ENCODE assay signal across 10 cellular contexts in genomic region chr15:96337991-96338771, GRCh38. TPM values are rescaled to one million over a fixed set of nuclear protein-coding genes. Genes with fewer than 3 reads are reported as not detected.
A peak's percentile ranks its signal among the peaks of the same experiment; 100 is the strongest.
DNase-seq lines count a peak whose midpoint lies in the region; ATAC-seq, FAIRE-seq and TF ChIP-seq lines count a peak whose summit lies in the region.
"Had no signal": no experiment of that assay in that cellular context is flagged by ENCODE, and none has a peak within 500 bp of the region (broad histone marks: within the 10 kb centered on the region; RNA-seq: fewer than 3 reads in every experiment).

No MANE protein-coding gene starts in this region.

- H3K9me3 Mint-ChIP-seq in WTC11, result no peaks in the 10 kb centered on the region

- H3K36me3 ChIP-seq in ACC112 (ENCODE audit: insufficient read depth, low read length) (peaks cover 56% of the 10 kb centered on the region), endothelial cell of umbilical vein (ENCODE audit: control insufficient read depth in 2 of 2, extremely low read depth in 1 of 2, insufficient read depth in 2 of 2, low read length in 2 of 2) (peaks cover 34 to 47% of the 10 kb centered on the region in 2 experiments), osteoblast (ENCODE audit: insufficient read depth, low read length) (peaks cover 46% of the 10 kb centered on the region)

- H3K4me1 Mint-ChIP-seq in WTC11, result peaks cover 82% of the 10 kb centered on the region

- no peak overlapping the region for H3K27ac Mint-ChIP-seq in WTC11
- H3K27ac Mint-ChIP-seq: activated CD4-positive, alpha-beta T cell treated with anti-CD3 and anti-CD28 coated beads for 36 hours had no signal

- TF ChIP-seq CTCF in LNCaP clone FGC (IDR thresholded peaks at IDR 0.05; ENCODE audit: control insufficient read depth, extremely low read depth, insufficient read depth) (no peak), endothelial cell of umbilical vein (IDR thresholded peaks at IDR 0.05; ENCODE audit: extremely low read depth in 1 of 2, insufficient read depth in 1 of 2, low read depth in 1 of 2, low read length in 2 of 2) (no peak), osteoblast (IDR thresholded peaks at IDR 0.05; ENCODE audit: extremely low read depth, low read depth, low read length) (no peak), WTC11 (IDR thresholded peaks at IDR 0.05) (no peak)

- H3K4me3 ChIP-seq in ACC112 (ENCODE audit: low read depth, low read length), result peak overlapping the region; percentile 97
- peak overlapping the region; percentile 73 for H3K4me3 ChIP-seq in LNCaP clone FGC (ENCODE audit: low read depth, low read length)
- peak overlapping the region; percentile 92 to 99 (median 99) for H3K4me3 ChIP-seq in endothelial cell of umbilical vein (replicated peaks in 1 of 3; ENCODE audit: insufficient read depth in 1 of 3, low read depth in 1 of 3, low read length in 3 of 3)
- peak overlapping the region; percentile 91 for H3K4me3 ChIP-seq in osteoblast (ENCODE audit: insufficient read depth, low read length)

- no peaks in the 10 kb centered on the region for H3K9me1 ChIP-seq in endothelial cell of umbilical vein (replicated peaks; ENCODE audit: control insufficient read depth, extremely low read depth, insufficient read depth, low read length)

- TF ChIP-seq POLR2A in endothelial cell of umbilical vein (IDR thresholded peaks at IDR 0.05; ENCODE audit: low read depth, low read length), result no peak

- no peaks in the 10 kb centered on the region for H3K36me3 Mint-ChIP-seq in WTC11

- H2AFZ ChIP-seq in ACC112 (ENCODE audit: low read length, unreplicated experiment) (no peak overlapping the region), endothelial cell of umbilical vein (ENCODE audit: low read depth, low read length) (no peak overlapping the region), osteoblast (ENCODE audit: low read length) (no peak overlapping the region)

- H3K4me2 ChIP-seq in endothelial cell of umbilical vein (ENCODE audit: insufficient read depth, low read length) (peak overlapping the region; percentile 97), osteoblast (ENCODE audit: insufficient read depth, low read length) (peak overlapping the region; percentile 91)

- H3K79me2 ChIP-seq in ACC112 (ENCODE audit: control insufficient read depth, insufficient read depth, low read length, unreplicated experiment) (peaks cover 99% of the 10 kb centered on the region), endothelial cell of umbilical vein (ENCODE audit: control insufficient read depth, insufficient read depth, low read length) (peaks cover 100% of the 10 kb centered on the region), osteoblast (ENCODE audit: insufficient read depth, low read length) (peaks cover 99% of the 10 kb centered on the region)

- dilution Hi-C loops in endothelial cell of umbilical vein (cut with MboI; ENCODE audit: extremely low pct_ligation_motif_present, low sequenced_read_pairs), result loop anchor here (25.0 kb wide), 1 partner anchor 1026 kb away; no protein-coding TSS in a partner anchor

- H3K4me3 Mint-ChIP-seq in WTC11, result no peak overlapping the region
- H3K4me3 Mint-ChIP-seq: activated CD4-positive, alpha-beta T cell treated with anti-CD3 and anti-CD28 coated beads for 36 hours had no signal

- CTCF ChIA-PET in endothelial cell of umbilical vein (lab: Charles Lee), result interaction anchor here (2.7 to 3.0 kb wide), 2 partner anchors 11 kb away, joined by 8 to 21 read pairs; no protein-coding TSS in a partner anchor
- CTCF ChIA-PET in WTC11 (lab: Charles Lee), result interaction anchor here (0.6 to 4.7 kb wide), 2 partner anchors 9 to 11 kb away, joined by 6 to 47 read pairs; no protein-coding TSS in a partner anchor

- TSS peak; percentile 20 for BruUV-seq in endothelial cell of umbilical vein (replicated peaks; lab: Mats Ljungman, UMichigan)

- peak overlapping the region; percentile 87 for H3K9ac ChIP-seq in endothelial cell of umbilical vein (replicated peaks; ENCODE audit: extremely low read depth, insufficient read depth, low read length)

- H3K27me3 Mint-ChIP-seq in WTC11 (ENCODE audit: low read depth), result peaks cover 75% of the 10 kb centered on the region

- H3K9me3 ChIP-seq in endothelial cell of umbilical vein (replicated peaks; ENCODE audit: control insufficient read depth, insufficient read depth, low read length) (no peaks in the 10 kb centered on the region), osteoblast (ENCODE audit: low read depth, low read length) (no peaks in the 10 kb centered on the region)

- H4K20me1 ChIP-seq in endothelial cell of umbilical vein (replicated peaks; ENCODE audit: control insufficient read depth, extremely low read depth, insufficient read depth, low read length), result peaks cover 2% of the 10 kb centered on the region
- peaks cover 34% of the 10 kb centered on the region for H4K20me1 ChIP-seq in osteoblast (ENCODE audit: insufficient read depth, low read length)

- POLR2A ChIA-PET in endothelial cell of umbilical vein (lab: Charles Lee) (interaction anchor here (0.6 to 2.8 kb wide), 3 partner anchors 11 to 125 kb away, joined by 4 to 13 read pairs (median 5); no protein-coding TSS in a partner anchor), WTC11 (lab: Charles Lee) (no interaction called here)

- no peak for ATAC-seq in GM19395 (IDR thresholded peaks at IDR 0.05; ENCODE audit: unreplicated experiment)
- ATAC-seq in WTC11, result no peak
- ATAC-seq: activated CD4-positive, alpha-beta T cell treated with anti-CD3 and anti-CD28 coated beads for 36 hours had no signal

- no peak for FAIRE-seq in endothelial cell of umbilical vein (lab: Jason Lieb, UNC)
- FAIRE-seq: GM18507 had no signal

- intact Hi-C loops in endothelial cell of umbilical vein (cut with micrococcal nuclease), result no loop called here

- H3K27me3 ChIP-seq in ACC112 (ENCODE audit: insufficient read depth, low read length), result no peaks in the 10 kb centered on the region
- no peaks in the 10 kb centered on the region for H3K27me3 ChIP-seq in endothelial cell of umbilical vein (ENCODE audit: control insufficient read depth in 2 of 2, insufficient read depth in 2 of 2, low read length in 2 of 2)
- H3K27me3 ChIP-seq in osteoblast (ENCODE audit: insufficient read depth, low read length), result no peaks in the 10 kb centered on the region

- peaks cover 6% of the 10 kb centered on the region for H3K4me1 ChIP-seq in ACC112 (ENCODE audit: control insufficient read depth, insufficient read depth, low read length, unreplicated experiment)
- peaks cover 14% of the 10 kb centered on the region for H3K4me1 ChIP-seq in endothelial cell of umbilical vein (ENCODE audit: control insufficient read depth, extremely low read depth, insufficient read depth, low read length)
- H3K4me1 ChIP-seq in osteoblast (ENCODE audit: insufficient read depth, low read length), result peaks cover 51% of the 10 kb centered on the region

- DNase-seq in LNCaP clone FGC (ENCODE audit: low read depth) (no peak), endothelial cell of umbilical vein (ENCODE audit: low read depth, low spot score) (peak; percentile 38), osteoblast (ENCODE audit: insufficient read length, low spot score, missing footprints) (no peak), NCI-H146 treated with DMSO at 0.1 percent for 48 hours (lab: John Stamatoyannopoulos, UW; ENCODE audit: unreplicated experiment) (no peak), HuH-7 (ENCODE audit: low spot score) (no peak), WTC11 (ENCODE audit: low spot score) (no peak)
- DNase-seq: activated CD4-positive, alpha-beta T cell treated with anti-CD3 and anti-CD28 coated beads for 36 hours had no signal

- H3K27ac ChIP-seq in ACC112 (ENCODE audit: low read depth, low read length), result peak overlapping the region; percentile 80
- peak overlapping the region; percentile 89 for H3K27ac ChIP-seq in endothelial cell of umbilical vein (ENCODE audit: insufficient read depth, low read depth, low read length)
- peak overlapping the region; percentile 84 for H3K27ac ChIP-seq in osteoblast (ENCODE audit: low read depth, low read length)

TF ChIP-seq in endothelial cell of umbilical vein, 7 proteins besides CTCF, POLR2A, EP300 and RAD21 (continues in another document):
- TF ChIP-seq FOS (IDR thresholded peaks at IDR 0.05; ENCODE audit: borderline replicate concordance, insufficient read depth, low read length), result no peak
- no peak for TF ChIP-seq EZH2 (IDR thresholded peaks at IDR 0.05; ENCODE audit: borderline replicate concordance, low read depth, low read length, severe bottlenecking)
- TF ChIP-seq GATA2 (IDR thresholded peaks at IDR 0.05; ENCODE audit: insufficient read depth, insufficient read length, low read depth, low read length), result no peak
- no peak for TF ChIP-seq MYC (IDR thresholded peaks at IDR 0.05; ENCODE audit: low read depth, low read length)
- TF ChIP-seq POLR2AphosphoS5 (IDR thresholded peaks at IDR 0.05; ENCODE audit: insufficient read depth, low read depth, low read length), result no peak
- no peak for TF ChIP-seq JUN (IDR thresholded peaks at IDR 0.05; ENCODE audit: borderline replicate concordance, insufficient read depth, insufficient read length, low read depth)

TF ChIP-seq in WTC11, 78 proteins besides CTCF, POLR2A, EP300 and RAD21 (continues in another document):
- TF ChIP-seq NFATC4 (CRISPR knock-in tag; IDR thresholded peaks at IDR 0.05), result no peak
- no peak for TF ChIP-seq ZNF425 (CRISPR knock-in tag; conservative IDR thresholded peaks at IDR 0.05)

RNA-seq across cellular contexts. Expression of gene NR2F2, which starts 7.7 kb away (rescaled TPM):
- 153 and 182 TPM in 2 replicates for total RNA-seq in endothelial cell of umbilical vein
- 105 and 120 TPM in 2 replicates for polyA plus RNA-seq in endothelial cell of umbilical vein
- polyA plus RNA-seq in endothelial cell of umbilical vein (2011; cell fraction: cytosol; rRNA removed), result 108 and 112 TPM in 2 replicates
- polyA plus RNA-seq in endothelial cell of umbilical vein (2011; cell fraction: nucleus; rRNA removed), result 115 and 122 TPM in 2 replicates
- polyA plus RNA-seq in endothelial cell of umbilical vein (2012), result 242 and 247 TPM in 2 replicates
- polyA minus RNA-seq in endothelial cell of umbilical vein, result 77.0 and 94.2 TPM in 2 replicates
- 23.5 TPM for polyA minus RNA-seq in endothelial cell of umbilical vein (2011; cell fraction: cytosol; rRNA and poly(A)+ RNA removed)
- polyA minus RNA-seq in endothelial cell of umbilical vein (2011; cell fraction: nucleus; rRNA and poly(A)+ RNA removed), result 98.6 and 113 TPM in 2 replicates
- total RNA-seq in osteoblast, result 13.0 and 14.5 TPM in 2 replicates
- total RNA-seq in WTC11 (2021), result 0.27 to 0.57 TPM (median 0.55 TPM) in 3 replicates
- total RNA-seq: activated CD4-positive, alpha-beta T cell treated with anti-CD3 and anti-CD28 coated beads for 36 hours had no signal
